Comparison of ENCODE assay signal across 8 cellular contexts in genomic region chr5:43193171-43193951, GRCh38. TPM values are rescaled to one million over a fixed set of nuclear protein-coding genes. Genes with fewer than 3 reads are reported as not detected.
DNase-seq lines count a peak whose midpoint lies in the region; ATAC-seq lines count a peak whose summit lies in the region.

No MANE protein-coding gene starts in this region.

- H3K27ac ChIP-seq in ACC112 (ENCODE audit: low read depth, low read length), result peak overlapping the region; percentile 83

- no peaks in the 10 kb centered on the region for H3K79me2 ChIP-seq in ACC112 (ENCODE audit: control insufficient read depth, insufficient read depth, low read length, unreplicated experiment)

- intact Hi-C loops in sciatic nerve (cut with DNase I), result no loop called here

- H3K27me3 ChIP-seq in ACC112 (ENCODE audit: insufficient read depth, low read length), result peaks cover 4% of the 10 kb centered on the region; the same call in 1 of the 2 replicates

- peaks cover 5% of the 10 kb centered on the region for H3K4me1 ChIP-seq in ACC112 (ENCODE audit: control insufficient read depth, insufficient read depth, low read length, unreplicated experiment)

- H3K4me3 ChIP-seq in ACC112 (ENCODE audit: low read depth, low read length), result peak overlapping the region; percentile 83

- DNase-seq in RKO (ENCODE audit: low spot score) (peak; percentile 94), astrocyte of the hippocampus (ENCODE audit: low read depth, low spot score) (peak; percentile 90), hippocampal formation (lab: John Stamatoyannopoulos, UW) (peak; percentile 25 to 80), sciatic nerve (ENCODE audit: low spot score) (no peak), OCI-M2 (lab: John Stamatoyannopoulos, UW; ENCODE audit: unreplicated experiment) (no peak)

- no peaks in the 10 kb centered on the region for H3K36me3 ChIP-seq in ACC112 (ENCODE audit: insufficient read depth, low read length)

- ATAC-seq in GM18858 (IDR thresholded peaks at IDR 0.05; ENCODE audit: unreplicated experiment), result peak; percentile 55
- ATAC-seq in HG03378 (IDR thresholded peaks at IDR 0.05; ENCODE audit: unreplicated experiment), result peak; percentile 63
- ATAC-seq in sciatic nerve, result peak; percentile 91

- peak overlapping the region; percentile 65 for H2AFZ ChIP-seq in ACC112 (ENCODE audit: low read length, unreplicated experiment)

RNA-seq across cellular contexts. Expression of gene NIM1K, which starts 1.3 kb away (rescaled TPM):
- total RNA-seq in sciatic nerve, result 5.4 TPM

Comparison
In these comparisons a context has a peak if more than half of its experiments do, and no peak if none do; other contexts are left out.
1. DNase-seq: peak in RKO (single experiment), astrocyte of the hippocampus (single experiment) and hippocampal formation (2 of 2); none in sciatic nerve (single experiment) and OCI-M2 (single experiment).
2. Peak in every context shown above with its lines, with median percentiles within 50 percentile points of each other: ATAC-seq.